Comparison of ENCODE assay signal across 1 cellular context in genomic region chr3:150761831-150762661, GRCh38.
TF ChIP-seq lines count a peak whose summit lies in the region.

No MANE protein-coding gene starts in this region.

TF ChIP-seq in HepG2, 621 proteins besides CTCF, POLR2A, EP300 and RAD21 (continued from another document and continues in another):
- TF ChIP-seq TFAP4 (IDR thresholded peaks at IDR 0.05; ENCODE audit: borderline replicate concordance, low read depth) (no peak), ZNF138 (CRISPR knock-in tag; IDR thresholded peaks at IDR 0.05; ENCODE audit: low read depth) (no peak), ZSCAN22 (CRISPR knock-in tag; IDR thresholded peaks at IDR 0.05) (no peak), TFDP1 (CRISPR knock-in tag; IDR thresholded peaks at IDR 0.05; ENCODE audit: borderline replicate concordance) (no peak), REPIN1 (CRISPR knock-in tag; IDR thresholded peaks at IDR 0.05; ENCODE audit: borderline replicate concordance, low read depth) (no peak; the same call in 1 of the 2 replicates), TAF15 (IDR thresholded peaks at IDR 0.05; ENCODE audit: low read depth, low read length, poor library complexity, severe bottlenecking) (no peak), ZNF431 (CRISPR knock-in tag; IDR thresholded peaks at IDR 0.05; ENCODE audit: borderline replicate concordance, low read depth) (no peak), PHF21A (CRISPR knock-in tag; IDR thresholded peaks at IDR 0.05) (no peak), ZBTB40 (IDR thresholded peaks at IDR 0.05) (no peak), ZBTB40 (CRISPR knock-in tag; IDR thresholded peaks at IDR 0.05) (no peak), RBM39 (IDR thresholded peaks at IDR 0.05; ENCODE audit: low read depth, low read length, poor library complexity, severe bottlenecking) (peak; percentile 29), PAXIP1 (CRISPR knock-in tag; conservative IDR thresholded peaks at IDR 0.05) (0 out of 2 replicates have a peak, but pooled peaks have one; percentile 16), ZNF20 (CRISPR knock-in tag; IDR thresholded peaks at IDR 0.05) (0 out of 2 replicates have a peak, but pooled peaks have one; percentile 11), CBX1 (IDR thresholded peaks at IDR 0.05; ENCODE audit: low read depth) (no peak), GRHL1 (CRISPR knock-in tag; conservative IDR thresholded peaks at IDR 0.05) (no peak), SRF (IDR thresholded peaks at IDR 0.05; ENCODE audit: low read depth, low read length) (no peak), NFATC3 (CRISPR knock-in tag; IDR thresholded peaks at IDR 0.05) (no peak), PHF5A (CRISPR knock-in tag; IDR thresholded peaks at IDR 0.05; ENCODE audit: low read depth, unreplicated experiment) (no peak), ZNF121 (CRISPR knock-in tag; IDR thresholded peaks at IDR 0.05) (no peak), ZNF362 (CRISPR knock-in tag; IDR thresholded peaks at IDR 0.05; ENCODE audit: borderline replicate concordance) (no peak), ZNF350 (CRISPR knock-in tag; IDR thresholded peaks at IDR 0.05; ENCODE audit: borderline replicate concordance, low read depth) (0 out of 2 replicates have a peak, but pooled peaks have one; percentile 54), ELF4 (CRISPR knock-in tag; IDR thresholded peaks at IDR 0.05; ENCODE audit: borderline replicate concordance) (no peak), ATF4 (CRISPR knock-in tag; IDR thresholded peaks at IDR 0.05) (no peak), ZXDC (CRISPR knock-in tag; IDR thresholded peaks at IDR 0.05) (no peak), ARNTL (CRISPR knock-in tag; IDR thresholded peaks at IDR 0.05) (0 out of 2 replicates have a peak, but pooled peaks have one; percentile 32), STAG1 (CRISPR knock-in tag; IDR thresholded peaks at IDR 0.05) (no peak), PBX2 (CRISPR knock-in tag; IDR thresholded peaks at IDR 0.05) (no peak), ZNF3 (CRISPR knock-in tag; IDR thresholded peaks at IDR 0.05) (no peak), ZNF772 (CRISPR knock-in tag; IDR thresholded peaks at IDR 0.05) (no peak), SALL2 (CRISPR knock-in tag; IDR thresholded peaks at IDR 0.05) (no peak), ZBTB7B (CRISPR knock-in tag; IDR thresholded peaks at IDR 0.05) (no peak), TAF1 (CRISPR knock-in tag; IDR thresholded peaks at IDR 0.05) (peak; percentile 46; the same call in 1 of the 2 replicates), RBFOX2 (IDR thresholded peaks at IDR 0.05; ENCODE audit: low read depth, low read length) (peak; percentile 21; the same call in 1 of the 2 replicates), ZNF564 (CRISPR knock-in tag; IDR thresholded peaks at IDR 0.05) (no peak), CREB1 (IDR thresholded peaks at IDR 0.05) (no peak), CREB1 (CRISPR knock-in tag; IDR thresholded peaks at IDR 0.05) (no peak), MTA3 (CRISPR knock-in tag; IDR thresholded peaks at IDR 0.05) (no peak), MTA1 (CRISPR knock-in tag; IDR thresholded peaks at IDR 0.05; ENCODE audit: borderline replicate concordance) (no peak), ZNF883 (CRISPR knock-in tag; IDR thresholded peaks at IDR 0.05; ENCODE audit: not compliant biosample characterization) (no peak)
